ENCODE assay signal across 1 cellular context in the genomic region with DNA sequence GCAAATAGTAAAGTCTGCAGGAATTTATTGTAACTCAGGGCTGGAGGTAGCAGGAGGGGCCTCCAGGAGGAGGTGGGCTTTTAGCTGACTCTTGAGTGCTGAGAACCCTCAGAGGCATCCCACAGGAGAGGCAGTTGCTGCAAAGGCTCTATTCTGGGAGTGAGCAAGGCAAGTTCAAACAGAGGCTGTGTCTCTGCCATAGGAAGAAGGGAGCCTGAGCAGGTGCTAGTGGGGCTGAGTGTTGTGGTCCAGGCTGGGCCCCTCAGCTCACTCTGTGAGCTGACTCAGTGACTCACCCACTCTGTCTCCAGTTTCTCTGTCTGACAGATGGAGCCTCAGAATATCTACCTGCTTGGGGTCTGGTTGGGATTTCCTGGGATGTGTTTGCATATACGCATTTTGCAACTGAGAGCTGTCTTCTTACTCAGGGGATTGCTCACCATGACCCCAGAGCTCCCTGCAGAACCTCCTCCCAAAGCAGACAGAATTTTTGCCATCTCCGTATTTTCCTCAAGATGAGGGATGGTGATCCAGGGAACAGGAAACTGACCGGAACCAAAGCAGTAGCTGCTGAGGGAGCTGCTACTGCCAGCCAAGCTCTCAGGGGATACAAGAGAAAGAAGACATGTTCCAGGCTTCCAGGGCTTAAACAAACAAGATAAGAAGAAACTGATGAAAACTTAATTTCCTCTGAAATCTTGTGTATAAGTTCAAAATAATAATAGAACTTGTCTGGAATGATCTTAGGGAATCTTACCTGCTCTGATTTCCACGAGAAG.
TF ChIP-seq lines count a peak whose summit lies in the region.

No MANE protein-coding gene starts in this region.

TF ChIP-seq in H1, 55 proteins besides CTCF, POLR2A, EP300 and RAD21:
- TF ChIP-seq CEBPB (IDR thresholded peaks at IDR 0.05; ENCODE audit: low read depth, low read length) (no peak), YY1 (IDR thresholded peaks at IDR 0.05; ENCODE audit: low read depth, low read length) (no peak), ASH2L (IDR thresholded peaks at IDR 0.05; ENCODE audit: low read length) (no peak), CHD2 (IDR thresholded peaks at IDR 0.05; ENCODE audit: low read length) (no peak), SIRT6 (IDR thresholded peaks at IDR 0.05; ENCODE audit: low read length) (no peak), BACH1 (IDR thresholded peaks at IDR 0.05; ENCODE audit: low read length) (no peak)
- TF ChIP-seq, protein P1, sequence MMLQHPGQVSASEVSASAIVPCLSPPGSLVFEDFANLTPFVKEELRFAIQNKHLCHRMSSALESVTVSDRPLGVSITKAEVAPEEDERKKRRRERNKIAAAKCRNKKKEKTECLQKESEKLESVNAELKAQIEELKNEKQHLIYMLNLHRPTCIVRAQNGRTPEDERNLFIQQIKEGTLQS (IDR thresholded peaks at IDR 0.05; ENCODE audit: insufficient read depth, low read depth, low read length) = no peak
